In the genomic region with DNA sequence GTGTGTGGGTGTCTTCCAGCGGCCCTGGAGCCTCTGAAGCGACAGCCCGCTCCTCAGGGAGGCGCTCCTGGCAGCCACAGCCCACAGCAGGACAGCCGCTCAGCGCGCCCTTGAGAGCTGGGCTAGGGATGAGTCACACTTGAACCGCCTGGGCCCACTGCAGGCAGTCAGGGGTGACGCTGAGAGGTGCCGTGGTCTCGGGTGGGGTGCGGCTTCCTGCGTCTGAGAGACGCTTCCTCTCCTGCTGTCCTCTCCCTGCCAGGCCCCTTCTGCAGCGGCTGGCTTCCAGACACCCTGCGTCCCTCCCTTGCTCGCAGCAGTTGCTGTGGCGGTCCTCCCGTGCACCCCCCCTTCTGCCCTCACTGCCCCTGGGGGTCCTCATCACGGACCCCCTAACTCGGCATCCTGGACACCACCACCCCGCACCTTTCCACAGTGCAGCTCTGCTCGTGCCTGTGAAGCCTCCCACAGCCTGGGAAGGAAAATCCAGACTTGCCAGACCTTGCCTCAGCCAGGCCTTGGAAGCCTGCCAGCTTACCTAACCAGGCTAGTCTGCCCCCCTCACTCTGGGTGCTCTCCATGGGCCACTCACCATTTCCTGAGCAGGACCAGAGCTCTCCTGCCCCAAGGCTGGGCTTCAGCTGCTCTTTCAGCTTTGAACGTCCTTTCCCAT, we compare ENCODE assay signal across 1 cellular context.
TF ChIP-seq lines count a peak whose summit lies in the region.

No MANE protein-coding gene starts in this region.

TF ChIP-seq in HEK293, 187 proteins besides CTCF, POLR2A, EP300 and RAD21 (continued from another document):
- TF ChIP-seq GLIS2 (tag by site-specific recombination; IDR thresholded peaks at IDR 0.05) = peak; percentile 80
- TF ChIP-seq ZNF354C (tag by site-specific recombination; IDR thresholded peaks at IDR 0.05; ENCODE audit: borderline replicate concordance, low read depth) = no peak
- no peak for TF ChIP-seq MYNN (tag by site-specific recombination; IDR thresholded peaks at IDR 0.05; ENCODE audit: borderline replicate concordance)
- TF ChIP-seq ZFHX2 (tag by site-specific recombination; conservative IDR thresholded peaks at IDR 0.05) = 0 out of 2 replicates have a peak, but pooled peaks have one; percentile 81
- TF ChIP-seq, protein P1, sequence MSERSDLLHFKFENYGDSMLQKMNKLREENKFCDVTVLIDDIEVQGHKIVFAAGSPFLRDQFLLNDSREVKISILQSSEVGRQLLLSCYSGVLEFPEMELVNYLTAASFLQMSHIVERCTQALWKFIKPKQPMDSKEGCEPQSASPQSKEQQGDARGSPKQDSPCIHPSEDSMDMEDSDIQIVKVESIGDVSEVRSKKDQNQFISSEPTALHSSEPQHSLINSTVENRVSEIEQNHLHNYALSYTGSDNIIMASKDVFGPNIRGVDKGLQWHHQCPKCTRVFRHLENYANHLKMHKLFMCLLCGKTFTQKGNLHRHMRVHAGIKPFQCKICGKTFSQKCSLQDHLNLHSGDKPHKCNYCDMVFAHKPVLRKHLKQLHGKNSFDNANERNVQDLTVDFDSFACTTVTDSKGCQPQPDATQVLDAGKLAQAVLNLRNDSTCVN (tag by site-specific recombination; optimal IDR thresholded peaks at IDR 0.05) = peak; percentile 23
- TF ChIP-seq, protein P2, sequence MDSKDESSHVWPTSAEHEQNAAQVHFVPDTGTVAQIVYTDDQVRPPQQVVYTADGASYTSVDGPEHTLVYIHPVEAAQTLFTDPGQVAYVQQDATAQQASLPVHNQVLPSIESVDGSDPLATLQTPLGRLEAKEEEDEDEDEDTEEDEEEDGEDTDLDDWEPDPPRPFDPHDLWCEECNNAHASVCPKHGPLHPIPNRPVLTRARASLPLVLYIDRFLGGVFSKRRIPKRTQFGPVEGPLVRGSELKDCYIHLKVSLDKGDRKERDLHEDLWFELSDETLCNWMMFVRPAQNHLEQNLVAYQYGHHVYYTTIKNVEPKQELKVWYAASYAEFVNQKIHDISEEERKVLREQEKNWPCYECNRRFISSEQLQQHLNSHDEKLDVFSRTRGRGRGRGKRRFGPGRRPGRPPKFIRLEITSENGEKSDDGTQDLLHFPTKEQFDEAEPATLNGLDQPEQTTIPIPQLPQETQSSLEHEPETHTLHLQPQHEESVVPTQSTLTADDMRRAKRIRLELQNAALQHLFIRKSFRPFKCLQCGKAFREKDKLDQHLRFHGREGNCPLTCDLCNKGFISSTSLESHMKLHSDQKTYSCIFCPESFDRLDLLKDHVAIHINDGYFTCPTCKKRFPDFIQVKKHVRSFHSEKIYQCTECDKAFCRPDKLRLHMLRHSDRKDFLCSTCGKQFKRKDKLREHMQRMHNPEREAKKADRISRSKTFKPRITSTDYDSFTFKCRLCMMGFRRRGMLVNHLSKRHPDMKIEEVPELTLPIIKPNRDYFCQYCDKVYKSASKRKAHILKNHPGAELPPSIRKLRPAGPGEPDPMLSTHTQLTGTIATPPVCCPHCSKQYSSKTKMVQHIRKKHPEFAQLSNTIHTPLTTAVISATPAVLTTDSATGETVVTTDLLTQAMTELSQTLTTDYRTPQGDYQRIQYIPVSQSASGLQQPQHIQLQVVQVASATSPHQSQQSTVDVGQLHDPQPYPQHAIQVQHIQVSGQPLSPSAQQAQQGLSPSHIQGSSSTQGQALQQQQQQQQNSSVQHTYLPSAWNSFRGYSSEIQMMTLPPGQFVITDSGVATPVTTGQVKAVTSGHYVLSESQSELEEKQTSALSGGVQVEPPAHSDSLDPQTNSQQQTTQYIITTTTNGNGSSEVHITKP (tag by site-specific recombination; IDR thresholded peaks at IDR 0.05) = 0 out of 2 replicates have a peak, but pooled peaks have one; percentile 27
- peak; percentile 48; the same call in 1 of the 2 replicates for TF ChIP-seq ZNF785 (tag by site-specific recombination; IDR thresholded peaks at IDR 0.05)
- peak; percentile 69 for TF ChIP-seq ZNF600 (tag by site-specific recombination; IDR thresholded peaks at IDR 0.05)
- peak; percentile 99 for TF ChIP-seq ZIC2 (tag by site-specific recombination; IDR thresholded peaks at IDR 0.05)
- TF ChIP-seq, protein P3, sequence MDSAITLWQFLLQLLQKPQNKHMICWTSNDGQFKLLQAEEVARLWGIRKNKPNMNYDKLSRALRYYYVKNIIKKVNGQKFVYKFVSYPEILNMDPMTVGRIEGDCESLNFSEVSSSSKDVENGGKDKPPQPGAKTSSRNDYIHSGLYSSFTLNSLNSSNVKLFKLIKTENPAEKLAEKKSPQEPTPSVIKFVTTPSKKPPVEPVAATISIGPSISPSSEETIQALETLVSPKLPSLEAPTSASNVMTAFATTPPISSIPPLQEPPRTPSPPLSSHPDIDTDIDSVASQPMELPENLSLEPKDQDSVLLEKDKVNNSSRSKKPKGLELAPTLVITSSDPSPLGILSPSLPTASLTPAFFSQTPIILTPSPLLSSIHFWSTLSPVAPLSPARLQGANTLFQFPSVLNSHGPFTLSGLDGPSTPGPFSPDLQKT (IDR thresholded peaks at IDR 0.05; ENCODE audit: borderline replicate concordance, low read depth, low read length) = no peak
- TF ChIP-seq ZNF37A (tag by site-specific recombination; IDR thresholded peaks at IDR 0.05) = no peak
- TF ChIP-seq, protein P4, sequence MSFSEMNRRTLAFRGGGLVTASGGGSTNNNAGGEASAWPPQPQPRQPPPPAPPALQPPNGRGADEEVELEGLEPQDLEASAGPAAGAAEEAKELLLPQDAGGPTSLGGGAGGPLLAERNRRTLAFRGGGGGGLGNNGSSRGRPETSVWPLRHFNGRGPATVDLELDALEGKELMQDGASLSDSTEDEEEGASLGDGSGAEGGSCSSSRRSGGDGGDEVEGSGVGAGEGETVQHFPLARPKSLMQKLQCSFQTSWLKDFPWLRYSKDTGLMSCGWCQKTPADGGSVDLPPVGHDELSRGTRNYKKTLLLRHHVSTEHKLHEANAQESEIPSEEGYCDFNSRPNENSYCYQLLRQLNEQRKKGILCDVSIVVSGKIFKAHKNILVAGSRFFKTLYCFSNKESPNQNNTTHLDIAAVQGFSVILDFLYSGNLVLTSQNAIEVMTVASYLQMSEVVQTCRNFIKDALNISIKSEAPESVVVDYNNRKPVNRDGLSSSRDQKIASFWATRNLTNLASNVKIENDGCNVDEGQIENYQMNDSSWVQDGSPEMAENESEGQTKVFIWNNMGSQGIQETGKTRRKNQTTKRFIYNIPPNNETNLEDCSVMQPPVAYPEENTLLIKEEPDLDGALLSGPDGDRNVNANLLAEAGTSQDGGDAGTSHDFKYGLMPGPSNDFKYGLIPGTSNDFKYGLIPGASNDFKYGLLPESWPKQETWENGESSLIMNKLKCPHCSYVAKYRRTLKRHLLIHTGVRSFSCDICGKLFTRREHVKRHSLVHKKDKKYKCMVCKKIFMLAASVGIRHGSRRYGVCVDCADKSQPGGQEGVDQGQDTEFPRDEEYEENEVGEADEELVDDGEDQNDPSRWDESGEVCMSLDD (tag by site-specific recombination; IDR thresholded peaks at IDR 0.05) = peak; percentile 76
- TF ChIP-seq, protein P5, sequence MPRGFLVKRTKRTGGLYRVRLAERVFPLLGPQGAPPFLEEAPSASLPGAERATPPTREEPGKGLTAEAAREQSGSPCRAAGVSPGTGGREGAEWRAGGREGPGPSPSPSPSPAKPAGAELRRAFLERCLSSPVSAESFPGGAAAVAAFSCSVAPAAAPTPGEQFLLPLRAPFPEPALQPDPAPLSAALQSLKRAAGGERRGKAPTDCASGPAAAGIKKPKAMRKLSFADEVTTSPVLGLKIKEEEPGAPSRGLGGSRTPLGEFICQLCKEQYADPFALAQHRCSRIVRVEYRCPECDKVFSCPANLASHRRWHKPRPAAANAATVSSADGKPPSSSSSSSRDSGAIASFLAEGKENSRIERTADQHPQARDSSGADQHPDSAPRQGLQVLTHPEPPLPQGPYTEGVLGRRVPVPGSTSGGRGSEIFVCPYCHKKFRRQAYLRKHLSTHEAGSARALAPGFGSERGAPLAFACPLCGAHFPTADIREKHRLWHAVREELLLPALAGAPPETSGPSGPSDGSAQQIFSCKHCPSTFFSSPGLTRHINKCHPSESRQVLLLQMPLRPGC (tag by site-specific recombination; IDR thresholded peaks at IDR 0.05) = no peak
- TF ChIP-seq, protein P6, sequence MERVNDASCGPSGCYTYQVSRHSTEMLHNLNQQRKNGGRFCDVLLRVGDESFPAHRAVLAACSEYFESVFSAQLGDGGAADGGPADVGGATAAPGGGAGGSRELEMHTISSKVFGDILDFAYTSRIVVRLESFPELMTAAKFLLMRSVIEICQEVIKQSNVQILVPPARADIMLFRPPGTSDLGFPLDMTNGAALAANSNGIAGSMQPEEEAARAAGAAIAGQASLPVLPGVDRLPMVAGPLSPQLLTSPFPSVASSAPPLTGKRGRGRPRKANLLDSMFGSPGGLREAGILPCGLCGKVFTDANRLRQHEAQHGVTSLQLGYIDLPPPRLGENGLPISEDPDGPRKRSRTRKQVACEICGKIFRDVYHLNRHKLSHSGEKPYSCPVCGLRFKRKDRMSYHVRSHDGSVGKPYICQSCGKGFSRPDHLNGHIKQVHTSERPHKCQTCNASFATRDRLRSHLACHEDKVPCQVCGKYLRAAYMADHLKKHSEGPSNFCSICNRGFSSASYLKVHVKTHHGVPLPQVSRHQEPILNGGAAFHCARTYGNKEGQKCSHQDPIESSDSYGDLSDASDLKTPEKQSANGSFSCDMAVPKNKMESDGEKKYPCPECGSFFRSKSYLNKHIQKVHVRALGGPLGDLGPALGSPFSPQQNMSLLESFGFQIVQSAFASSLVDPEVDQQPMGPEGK (tag by site-specific recombination; IDR thresholded peaks at IDR 0.05) = peak; percentile 69
- TF ChIP-seq, protein P7, sequence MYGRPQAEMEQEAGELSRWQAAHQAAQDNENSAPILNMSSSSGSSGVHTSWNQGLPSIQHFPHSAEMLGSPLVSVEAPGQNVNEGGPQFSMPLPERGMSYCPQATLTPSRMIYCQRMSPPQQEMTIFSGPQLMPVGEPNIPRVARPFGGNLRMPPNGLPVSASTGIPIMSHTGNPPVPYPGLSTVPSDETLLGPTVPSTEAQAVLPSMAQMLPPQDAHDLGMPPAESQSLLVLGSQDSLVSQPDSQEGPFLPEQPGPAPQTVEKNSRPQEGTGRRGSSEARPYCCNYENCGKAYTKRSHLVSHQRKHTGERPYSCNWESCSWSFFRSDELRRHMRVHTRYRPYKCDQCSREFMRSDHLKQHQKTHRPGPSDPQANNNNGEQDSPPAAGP (tag by site-specific recombination; IDR thresholded peaks at IDR 0.05) = peak; percentile 41; the same call in 1 of the 2 replicates
